In genomic region chr3:60009931-60010478, GRCh38 we compare ENCODE assay signal across 21 cellular contexts.
DNase-seq lines count a peak whose midpoint lies in the region; ATAC-seq and TF ChIP-seq lines count a peak whose summit lies in the region.
"Had no signal": no experiment of that assay in that cellular context is flagged by ENCODE, and none has a peak within 500 bp of the region (broad histone marks: within the 10 kb centered on the region; RNA-seq: fewer than 3 reads in every experiment).

No MANE protein-coding gene starts in this region.

- intact Hi-C loops in activated CD4-positive, alpha-beta T cell treated with anti-CD3 and anti-CD28 coated beads, Interleukin-2, amount 10 ng/mL, durations not matched to agents 24 days and 14 days (cut with micrococcal nuclease), result loop anchor here (1.0 to 2.0 kb wide), 3 partner anchors 15 to 1241 kb away; partner anchors contain the start of gene FHIT
- intact Hi-C loops in activated CD4-positive, alpha-beta memory T cell treated with anti-CD3 and anti-CD28 coated beads for 36 hours (cut with micrococcal nuclease), result loop anchor here (1.0 to 10.0 kb wide), 4 partner anchors 41 to 445 kb away; no protein-coding TSS in a partner anchor

- peak overlapping the region; percentile 93 for H3K27ac Mint-ChIP-seq in activated CD4-positive, alpha-beta T cell treated with anti-CD3 and anti-CD28 coated beads, Interleukin-2, amount 10 ng/mL, durations not matched to agents 24 days and 14 days
- peak overlapping the region; percentile 91 to 99 (median 96) for H3K27ac Mint-ChIP-seq in CD8-positive, alpha-beta memory T cell
- H3K27ac Mint-ChIP-seq in activated CD4-positive, alpha-beta memory T cell treated with anti-CD3 and anti-CD28 coated beads for 36 hours, result peak overlapping the region; percentile 85
- peak overlapping the region in 4 of 6 donors; percentile 48 to 94 (median 80) for H3K27ac Mint-ChIP-seq in naive B cell
- H3K27ac Mint-ChIP-seq: WTC11 had no signal

- no peaks in the 10 kb centered on the region for H3K27me3 Mint-ChIP-seq in activated CD4-positive, alpha-beta T cell treated with anti-CD3 and anti-CD28 coated beads, Interleukin-2, amount 10 ng/mL, durations not matched to agents 24 days and 14 days
- H3K27me3 Mint-ChIP-seq in CD8-positive, alpha-beta memory T cell, result no peaks in the 10 kb centered on the region
- H3K27me3 Mint-ChIP-seq in activated CD4-positive, alpha-beta memory T cell treated with anti-CD3 and anti-CD28 coated beads for 36 hours, result no peaks in the 10 kb centered on the region
- H3K27me3 Mint-ChIP-seq in naive B cell, result no peaks in the 10 kb centered on the region

- no peaks in the 10 kb centered on the region for H3K9me3 ChIP-seq in CD8-positive, alpha-beta memory T cell (ENCODE audit: low read length)

- H3K27ac ChIP-seq in CD8-positive, alpha-beta memory T cell (ENCODE audit: low read depth, low read length), result peak overlapping the region; percentile 2
- H3K27ac ChIP-seq: hepatocyte, PC-9 had no signal

- no peaks in the 10 kb centered on the region for H3K27me3 ChIP-seq in CD8-positive, alpha-beta memory T cell (ENCODE audit: insufficient read depth, low read length, poor library complexity, severe bottlenecking)
- H3K27me3 ChIP-seq: hepatocyte had no signal

- no peaks in the 10 kb centered on the region for H3K36me3 ChIP-seq in CD8-positive, alpha-beta memory T cell (ENCODE audit: insufficient read depth, low read length)

- H3K4me1 ChIP-seq in CD8-positive, alpha-beta memory T cell (ENCODE audit: insufficient read depth, low read length), result peaks cover 91% of the 10 kb centered on the region

- no peak for DNase-seq in activated CD4-positive, alpha-beta T cell treated with anti-CD3 and anti-CD28 coated beads, Interleukin-2, amount 10 ng/mL, durations not matched to agents 24 days and 14 days
- DNase-seq in activated CD4-positive, alpha-beta T cell treated with anti-CD3 and anti-CD28 coated beads, Interleukin-2, amount 50 U/mL, for 48 hours, result no peak
- no peak for DNase-seq in CD8-positive, alpha-beta memory T cell
- no peak for DNase-seq in activated CD4-positive, alpha-beta memory T cell treated with anti-CD3 and anti-CD28 coated beads for 36 hours
- DNase-seq in naive B cell (no peak), GM20000 (ENCODE audit: low spot score) (no peak), AG08396 (ENCODE audit: low spot score) (no peak)
- DNase-seq: cortex of kidney, H7, NCI-H1436, NCI-H748 treated with DMSO at 0.1 percent for 48 hours, PC-9, right cardiac atrium, SIG-M5, trophoblast cell had no signal

- H3K36me3 Mint-ChIP-seq in activated CD4-positive, alpha-beta T cell treated with anti-CD3 and anti-CD28 coated beads, Interleukin-2, amount 10 ng/mL, durations not matched to agents 24 days and 14 days (ENCODE audit: low read depth), result peaks cover 53% of the 10 kb centered on the region
- peaks cover 2 to 7% (median 2%) of the 10 kb centered on the region in 3 donors for H3K36me3 Mint-ChIP-seq in CD8-positive, alpha-beta memory T cell
- peaks cover 6% of the 10 kb centered on the region for H3K36me3 Mint-ChIP-seq in activated CD4-positive, alpha-beta memory T cell treated with anti-CD3 and anti-CD28 coated beads for 36 hours
- H3K36me3 Mint-ChIP-seq in naive B cell, result peaks cover 0 to 7% of the 10 kb centered on the region in 2 donors
- H3K36me3 Mint-ChIP-seq: CD14-positive monocyte; stimulated activated effector memory CD8-positive, alpha-beta T cell treated with anti-CD3 and anti-CD28 coated beads, Interleukin-12 subunit alpha, Interleukin-12 subunit beta, amount 100 ng/mL, for 72 hours; WTC11 had no signal

- H3K4me3 Mint-ChIP-seq in activated CD4-positive, alpha-beta T cell treated with anti-CD3 and anti-CD28 coated beads, Interleukin-2, amount 10 ng/mL, durations not matched to agents 24 days and 14 days, result peak overlapping the region; percentile 80
- H3K4me3 Mint-ChIP-seq in CD8-positive, alpha-beta memory T cell, result peak overlapping the region; percentile 15 to 86 (median 75)
- H3K4me3 Mint-ChIP-seq in activated CD4-positive, alpha-beta memory T cell treated with anti-CD3 and anti-CD28 coated beads for 36 hours, result peak overlapping the region; percentile 60
- H3K4me3 Mint-ChIP-seq in naive B cell, result peak overlapping the region in 4 of 8 donors; percentile 11 to 83 (median 66)
- H3K4me3 Mint-ChIP-seq: WTC11 had no signal

- CTCF ChIA-PET in CD8-positive, alpha-beta memory T cell (lab: Charles Lee), result interaction anchor here (0.8 to 1.5 kb wide), 3 partner anchors 14 to 152 kb away, joined by 3 read pairs; no protein-coding TSS in a partner anchor
- CTCF ChIA-PET in activated CD4-positive, alpha-beta memory T cell treated with anti-CD3 and anti-CD28 coated beads for 36 hours (lab: Charles Lee), result interaction anchor here (0.8 kb wide), 1 partner anchor 9 kb away, joined by 4 read pairs; no protein-coding TSS in a partner anchor

- POLR2A ChIA-PET in CD8-positive, alpha-beta memory T cell (lab: Charles Lee), result no interaction called here
- POLR2A ChIA-PET in activated CD4-positive, alpha-beta memory T cell treated with anti-CD3 and anti-CD28 coated beads for 36 hours (lab: Charles Lee), result interaction anchor here (1.1 to 1.2 kb wide), 2 partner anchors 10 to 75 kb away, joined by 4 to 5 read pairs; no protein-coding TSS in a partner anchor

- H3K4me3 ChIP-seq in CD8-positive, alpha-beta memory T cell (ENCODE audit: low read length), result peak overlapping the region; percentile 10
- H3K4me3 ChIP-seq: GM12878, hepatocyte, PC-9 had no signal

- TF ChIP-seq CTCF in GM20000 (IDR thresholded peaks at IDR 0.05; ENCODE audit: extremely low read depth, missing control alignments), result no peak

- H3K9me3 Mint-ChIP-seq in activated CD4-positive, alpha-beta T cell treated with anti-CD3 and anti-CD28 coated beads, Interleukin-2, amount 10 ng/mL, durations not matched to agents 24 days and 14 days, result peaks cover 2% of the 10 kb centered on the region
- peaks cover 0 to 4% (median 0%) of the 10 kb centered on the region in 5 donors for H3K9me3 Mint-ChIP-seq in CD8-positive, alpha-beta memory T cell
- no peaks in the 10 kb centered on the region for H3K9me3 Mint-ChIP-seq in activated CD4-positive, alpha-beta memory T cell treated with anti-CD3 and anti-CD28 coated beads for 36 hours
- H3K9me3 Mint-ChIP-seq in naive B cell, result peaks cover 0 to 4% (median 0%) of the 10 kb centered on the region in 7 donors
- H3K9me3 Mint-ChIP-seq: CD14-positive monocyte had no signal

- ATAC-seq in naive B cell (ENCODE audit: low read depth in 2 of 2) (no peak), GM18868 (IDR thresholded peaks at IDR 0.05; ENCODE audit: unreplicated experiment) (no peak)
- ATAC-seq: right cardiac atrium, WTC11 had no signal

- peaks cover 67% of the 10 kb centered on the region for H3K4me1 Mint-ChIP-seq in activated CD4-positive, alpha-beta T cell treated with anti-CD3 and anti-CD28 coated beads, Interleukin-2, amount 10 ng/mL, durations not matched to agents 24 days and 14 days
- peaks cover 61 to 81% (median 76%) of the 10 kb centered on the region in 3 donors for H3K4me1 Mint-ChIP-seq in CD8-positive, alpha-beta memory T cell
- H3K4me1 Mint-ChIP-seq in activated CD4-positive, alpha-beta memory T cell treated with anti-CD3 and anti-CD28 coated beads for 36 hours (ENCODE audit: low read depth), result peaks cover 80% of the 10 kb centered on the region
- H3K4me1 Mint-ChIP-seq in naive B cell, result peaks cover 11 to 23% (median 18%) of the 10 kb centered on the region in 3 donors
